11 cellular contexts compared by ENCODE assay signal in the genomic region with DNA sequence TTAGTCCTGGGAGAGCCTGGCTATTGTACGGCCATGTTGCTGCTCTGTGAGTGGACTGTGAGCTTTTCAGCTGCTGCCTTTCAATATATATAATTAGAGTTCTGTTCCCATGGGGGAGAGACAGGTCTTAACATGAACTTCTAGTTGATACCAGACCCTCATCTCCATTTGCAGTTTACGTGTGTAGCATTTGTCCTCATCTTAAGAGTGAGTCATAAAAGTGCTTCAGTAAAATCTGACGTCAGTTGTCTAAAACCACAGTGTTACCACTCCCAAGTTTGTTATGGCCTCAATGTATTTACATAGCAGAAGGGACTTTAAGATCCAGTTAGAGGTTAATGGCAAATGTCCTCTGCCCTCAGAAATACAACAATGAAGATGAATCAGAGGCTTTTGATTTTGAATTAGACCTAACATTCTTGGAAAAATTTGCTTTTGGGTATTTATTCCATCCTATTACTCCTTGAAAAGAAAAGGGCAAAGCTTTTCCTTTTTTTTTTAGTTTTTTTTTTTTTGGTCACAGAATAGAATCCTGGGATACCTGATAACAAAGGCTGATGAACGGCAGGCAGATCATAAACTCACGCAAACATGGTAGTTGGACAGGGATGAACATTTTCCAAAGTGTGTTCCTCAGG. TPM values are rescaled to one million over a fixed set of nuclear protein-coding genes. Genes with fewer than 3 reads are reported as not detected.
DNase-seq lines count a peak whose midpoint lies in the region; ATAC-seq lines count a peak whose summit lies in the region.
"Had no signal": no experiment of that assay in that cellular context is flagged by ENCODE, and none has a peak within 500 bp of the region (broad histone marks: within the 10 kb centered on the region; RNA-seq: fewer than 3 reads in every experiment).

No MANE protein-coding gene starts in this region.

- no peak for ATAC-seq in HG03045 (IDR thresholded peaks at IDR 0.05; ENCODE audit: unreplicated experiment)

- in situ Hi-C loops in HAP-1 (cut with MboI; ENCODE audit: low sequenced_read_pairs) = no loop called here

- peak; percentile 73 for DNase-seq in A172 (ENCODE audit: low spot score)
- DNase-seq in HAP-1 (ENCODE audit: low spot score in 2 of 2) = peak; percentile 34 to 73
- DNase-seq in NCI-H774 (lab: John Stamatoyannopoulos, UW) = peak; percentile 18
- DNase-seq in fibroblast of gingiva (ENCODE audit: low read depth) = peak; percentile 30
- no peak for DNase-seq in middle frontal gyrus (ENCODE audit: extremely low spot score, low spot score)
- no peak for DNase-seq in immature natural killer cell
- no peak for DNase-seq in OCI-M2 (lab: John Stamatoyannopoulos, UW; ENCODE audit: unreplicated experiment)
- DNase-seq: activated naive CD8-positive, alpha-beta T cell treated with anti-CD3 and anti-CD28 coated beads, Interleukin-2, amount 10 ng/mL, durations not matched to agents 7 days and 5 days had no signal

- no peak overlapping the region for H3K27ac Mint-ChIP-seq in immature natural killer cell
- H3K27ac Mint-ChIP-seq: activated naive CD8-positive, alpha-beta T cell treated with anti-CD3 and anti-CD28 coated beads, Interleukin-2, amount 10 ng/mL, durations not matched to agents 7 days and 5 days had no signal

- H3K36me3 Mint-ChIP-seq in immature natural killer cell = no peaks in the 10 kb centered on the region
- H3K36me3 Mint-ChIP-seq: activated naive CD8-positive, alpha-beta T cell treated with anti-CD3 and anti-CD28 coated beads, Interleukin-2, amount 10 ng/mL, durations not matched to agents 7 days and 5 days had no signal

- H3K4me1 Mint-ChIP-seq in immature natural killer cell = no peaks in the 10 kb centered on the region
- H3K4me1 Mint-ChIP-seq: activated naive CD8-positive, alpha-beta T cell treated with anti-CD3 and anti-CD28 coated beads, Interleukin-2, amount 10 ng/mL, durations not matched to agents 7 days and 5 days had no signal

- no peak overlapping the region for H3K4me3 Mint-ChIP-seq in immature natural killer cell
- H3K4me3 Mint-ChIP-seq: activated naive CD8-positive, alpha-beta T cell treated with anti-CD3 and anti-CD28 coated beads, Interleukin-2, amount 10 ng/mL, durations not matched to agents 7 days and 5 days had no signal

- H3K27me3 Mint-ChIP-seq in immature natural killer cell (ENCODE audit: low read depth in 3 of 3) = no peaks in the 10 kb centered on the region

- H3K27me3 ChIP-seq in HAP-1 (ENCODE audit: low read depth) = no peaks in the 10 kb centered on the region
- H3K27me3 ChIP-seq: BLaER1 had no signal

- peaks cover 0 to 4% (median 0%) of the 10 kb centered on the region in 6 donors for H3K9me3 Mint-ChIP-seq in immature natural killer cell

- H3K9me3 ChIP-seq in HAP-1 = no peaks in the 10 kb centered on the region
- H3K9me3 ChIP-seq: BLaER1 had no signal

- H3K4me3 ChIP-seq in HAP-1 = no peak overlapping the region
- H3K4me3 ChIP-seq: BLaER1, skin epidermis had no signal

- peaks cover 12% of the 10 kb centered on the region for H3K4me1 ChIP-seq in HAP-1
- H3K4me1 ChIP-seq: BLaER1 had no signal

- no peaks in the 10 kb centered on the region for H3K36me3 ChIP-seq in HAP-1 (replicated peaks)
- H3K36me3 ChIP-seq: BLaER1 had no signal

RNA-seq across cellular contexts. Expression of a gene that starts 38.6 kb away (rescaled TPM):
- not detected in 2 replicates for total RNA-seq in A172 (2014; rRNA removed; shearing (Covaris generic))
- polyA plus RNA-seq in immature natural killer cell = not detected
- total RNA-seq: activated naive CD8-positive, alpha-beta T cell treated with anti-CD3 and anti-CD28 coated beads, Interleukin-2, amount 10 ng/mL, durations not matched to agents 7 days and 5 days had no signal

Comparison
In these comparisons a context has a peak if more than half of its experiments do, and no peak if none do; other contexts are left out.
1. DNase-seq: peak in A172 (single experiment), HAP-1 (2 of 2), NCI-H774 (single experiment) and fibroblast of gingiva (single experiment); none in middle frontal gyrus (single experiment), immature natural killer cell (0 of 3) and OCI-M2 (single experiment).